ENCODE assay signal across 8 cellular contexts in the genomic region with DNA sequence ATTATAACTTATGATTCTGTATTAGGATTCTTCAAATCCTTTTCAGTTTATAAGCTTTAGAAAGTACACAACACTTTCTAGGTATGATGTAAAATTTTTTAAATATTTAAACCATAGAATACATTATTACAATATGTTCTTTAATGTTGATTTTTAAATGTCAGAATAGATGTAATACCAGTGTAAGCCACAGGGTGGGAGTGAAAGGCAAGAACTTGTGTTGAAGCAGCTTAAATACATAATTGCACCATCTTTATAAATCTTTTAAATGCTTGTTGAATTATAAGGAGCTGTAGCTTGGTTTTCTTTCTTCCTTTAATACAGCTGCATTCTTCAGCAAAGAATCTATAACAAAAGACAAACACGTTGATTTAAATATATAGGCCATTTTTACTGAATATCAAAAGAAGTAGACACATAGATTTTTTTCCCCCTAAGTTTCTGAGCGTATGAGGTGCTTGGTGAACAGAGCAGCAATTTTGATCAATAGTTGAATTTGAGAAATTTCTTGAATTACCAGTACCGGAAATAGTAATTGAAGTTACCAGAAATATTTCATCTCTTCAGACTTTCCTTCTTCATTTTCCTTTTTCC.
DNase-seq lines count a peak whose midpoint lies in the region; ATAC-seq lines count a peak whose summit lies in the region.

No MANE protein-coding gene starts in this region.

- H3K18ac ChIP-seq in mesendoderm (ENCODE audit: low read length): no peak overlapping the region

- no peak overlapping the region for H3K4me3 Mint-ChIP-seq in central memory CD8-positive, alpha-beta T cell

- H2BK15ac ChIP-seq in mesendoderm (replicated peaks; ENCODE audit: low read depth): no peak overlapping the region

- H3K4me3 ChIP-seq in mesendoderm (ENCODE audit: low read length): no peak overlapping the region

- no peak overlapping the region for H2BK120ac ChIP-seq in mesendoderm (ENCODE audit: low read depth, low read length)

- H2AK5ac ChIP-seq in mesendoderm (ENCODE audit: low read length): no peak overlapping the region

- no peak overlapping the region for H3K56ac ChIP-seq in mesendoderm (ENCODE audit: low read length)

- no peak overlapping the region for H3K9ac ChIP-seq in mesendoderm (ENCODE audit: low read length)

- no peaks in the 10 kb centered on the region for H3K27me3 ChIP-seq in mesendoderm (ENCODE audit: insufficient read depth, low read length, poor library complexity)

- no CpG with 5 or more reads among the region's 3 CpGs for WGBS in mesendoderm (ENCODE audit: extremely low coverage, insufficient coverage, low lambda C conversion rate)

- no peaks in the 10 kb centered on the region for H3K79me2 ChIP-seq in mesendoderm (ENCODE audit: control insufficient read depth, insufficient read depth, low read length)

- H3K4me1 ChIP-seq in mesendoderm (ENCODE audit: control insufficient read depth, low read depth, low read length): no peaks in the 10 kb centered on the region

- no peak overlapping the region for H3K4ac ChIP-seq in mesendoderm (ENCODE audit: low read depth, low read length)

- H3K27me3 Mint-ChIP-seq in central memory CD8-positive, alpha-beta T cell: no peaks in the 10 kb centered on the region

- DNase-seq in NOMO-1 treated with DMSO at 0.1 percent for 48 hours (lab: John Stamatoyannopoulos, UW; ENCODE audit: unreplicated experiment) (peak; percentile 18), NOMO-1 treated with dmso at 0.1 percent for 144 hours (lab: John Stamatoyannopoulos, UW; ENCODE audit: unreplicated experiment) (no peak), HCEC 1CT (peak; percentile 39), NCI-H345 treated with DMSO at 0.1 percent for 48 hours (lab: John Stamatoyannopoulos, UW; ENCODE audit: unreplicated experiment) (peak; percentile 32), mesendoderm (peak; percentile 29), ecto neural progenitor cell (ENCODE audit: low spot score) (no peak)
- DNase-seq in central memory CD8-positive, alpha-beta T cell (ENCODE audit: low spot score in 2 of 2): no peak

- no peak overlapping the region for H4K8ac ChIP-seq in mesendoderm (ENCODE audit: low read depth, low read length)

- no peak overlapping the region for H4K5ac ChIP-seq in mesendoderm (ENCODE audit: low read length)

- no peak overlapping the region for H3K23ac ChIP-seq in mesendoderm (ENCODE audit: low read length)

- H3K36me3 ChIP-seq in mesendoderm (ENCODE audit: control insufficient read depth, insufficient read depth, low read length): no peaks in the 10 kb centered on the region

- no peak overlapping the region for H3K27ac Mint-ChIP-seq in central memory CD8-positive, alpha-beta T cell (ENCODE audit: low read depth)

- no peaks in the 10 kb centered on the region for H3K79me1 ChIP-seq in mesendoderm (ENCODE audit: low read length)

- no peak overlapping the region for H3K27ac ChIP-seq in mesendoderm (ENCODE audit: low read depth, low read length)

- H3K9me3 Mint-ChIP-seq in central memory CD8-positive, alpha-beta T cell: no peaks in the 10 kb centered on the region

- no peak overlapping the region for H3K4me2 ChIP-seq in mesendoderm (ENCODE audit: low read length)

- no peak overlapping the region for H2BK5ac ChIP-seq in mesendoderm (ENCODE audit: low read length)

- no peaks in the 10 kb centered on the region for H3K4me1 Mint-ChIP-seq in central memory CD8-positive, alpha-beta T cell

- peaks cover 30% of the 10 kb centered on the region for H3K36me3 Mint-ChIP-seq in central memory CD8-positive, alpha-beta T cell (ENCODE audit: insufficient read depth)

- ATAC-seq in central memory CD8-positive, alpha-beta T cell (replicated peaks; ENCODE audit: extremely low read depth, poor library complexity, severe bottlenecking): peak; percentile 32
- ATAC-seq in HG02623 (IDR thresholded peaks at IDR 0.05; ENCODE audit: unreplicated experiment): no peak

Comparison
In these comparisons a context has a peak if more than half of its experiments do, and no peak if none do; other contexts are left out.
1. DNase-seq: peak in NOMO-1 treated with DMSO at 0.1 percent for 48 hours (single experiment), HCEC 1CT (single experiment), NCI-H345 treated with DMSO at 0.1 percent for 48 hours (single experiment) and mesendoderm (single experiment); none in NOMO-1 treated with dmso at 0.1 percent for 144 hours (single experiment), central memory CD8-positive, alpha-beta T cell (0 of 2) and ecto neural progenitor cell (single experiment).